ENCODE assay signal across 24 cellular contexts in the genomic region with DNA sequence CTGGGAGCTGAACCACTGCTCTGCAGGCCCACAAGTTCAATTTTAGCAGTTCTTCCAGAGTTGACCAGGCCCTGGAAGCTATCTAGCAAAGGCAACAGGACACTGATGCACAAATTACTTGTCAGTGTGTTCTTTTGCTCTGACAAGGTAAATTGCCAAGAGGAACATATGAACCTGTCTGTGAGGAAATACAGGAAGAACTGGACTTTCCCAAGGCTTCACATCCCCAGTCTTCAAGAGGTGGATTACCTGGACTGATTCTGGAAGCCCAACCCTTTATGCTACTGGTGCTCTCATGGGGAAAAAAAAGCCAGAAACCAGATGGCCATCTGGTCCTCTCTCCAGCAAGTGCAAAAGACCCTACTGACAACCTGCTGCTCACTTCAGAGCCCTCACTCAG. TPM values are rescaled to one million over a fixed set of nuclear protein-coding genes. Genes with fewer than 3 reads are reported as not detected.
A peak's percentile ranks its signal among the peaks of the same experiment; 100 is the strongest.
DNase-seq lines count a peak whose midpoint lies in the region; ATAC-seq, FAIRE-seq and TF ChIP-seq lines count a peak whose summit lies in the region.
"Had no signal": no experiment of that assay in that cellular context is flagged by ENCODE, and none has a peak within 500 bp of the region (broad histone marks: within the 10 kb centered on the region; RNA-seq: fewer than 3 reads in every experiment).

No MANE protein-coding gene starts in this region.

- no peak overlapping the region for H3K4me3 Mint-ChIP-seq in astrocyte (ENCODE audit: unreplicated experiment)
- H3K4me3 Mint-ChIP-seq: B cell had no signal

- no peak overlapping the region for H2AFZ ChIP-seq in astrocyte (ENCODE audit: low read depth, low read length)

- H3K79me2 ChIP-seq in astrocyte (ENCODE audit: insufficient read depth, low read length), result peaks cover 21% of the 10 kb centered on the region

- peaks cover 23% of the 10 kb centered on the region for H4K20me1 ChIP-seq in astrocyte (ENCODE audit: insufficient read depth, low read length)

- FAIRE-seq in astrocyte (lab: Jason Lieb, UNC), result peak; percentile 20
- FAIRE-seq: D721Med, G401.6, GM12891, GM19239 had no signal

- no peaks in the 10 kb centered on the region for H3K27me3 ChIP-seq in astrocyte (ENCODE audit: insufficient read depth, low read length)
- no peaks in the 10 kb centered on the region for H3K27me3 ChIP-seq in esophagus (ENCODE audit: control insufficient read depth in 1 of 2, insufficient read depth in 2 of 2, low read length in 2 of 2)
- H3K27me3 ChIP-seq: BLaER1 treated with 17β-estradiol and CSF1 and Interleukin-3, amounts not matched to agents 10 nM and 100 nM had no signal

- H3K9ac ChIP-seq in astrocyte (ENCODE audit: low read length), result no peak overlapping the region
- H3K9ac ChIP-seq: BLaER1 treated with 17β-estradiol and CSF1 and Interleukin-3, amounts not matched to agents 10 nM and 100 nM had no signal

- no peaks in the 10 kb centered on the region for H3K9me3 Mint-ChIP-seq in astrocyte (ENCODE audit: unreplicated experiment)
- H3K9me3 Mint-ChIP-seq: CD4-positive, alpha-beta T cell; CD8-positive, alpha-beta T cell had no signal

- no peak for ATAC-seq in HG02642 (IDR thresholded peaks at IDR 0.05; ENCODE audit: poor library complexity, unreplicated experiment)
- ATAC-seq: A549; CD8-positive, alpha-beta T cell had no signal

- no peak overlapping the region for H3K4me3 ChIP-seq in HEK293 (ENCODE audit: low read depth, low read length)
- no peak overlapping the region for H3K4me3 ChIP-seq in astrocyte (ENCODE audit: insufficient read depth, low read depth, low read length)
- H3K4me3 ChIP-seq in esophagus (ENCODE audit: low read depth in 1 of 2, low read length in 2 of 2), result no peak overlapping the region
- H3K4me3 ChIP-seq: A549; BLaER1 treated with 17β-estradiol and CSF1 and Interleukin-3, amounts not matched to agents 10 nM and 100 nM had no signal

- no peak overlapping the region for H3K4me2 ChIP-seq in astrocyte (ENCODE audit: low read length)
- H3K4me2 ChIP-seq: A549; BLaER1 treated with 17β-estradiol and CSF1 and Interleukin-3, amounts not matched to agents 10 nM and 100 nM had no signal

- DNase-seq in astrocyte (ENCODE audit: low read depth), result no peak
- no peak for DNase-seq in middle frontal gyrus (ENCODE audit: extremely low spot score, low spot score)
- no peak for DNase-seq in SHP77 treated with DMSO at 0.1 percent for 48 hours (lab: John Stamatoyannopoulos, UW)
- DNase-seq: AML-193; Caco-2; Calu3; CD4-positive, alpha-beta T cell; CD8-positive, alpha-beta T cell; DMS79 treated with DMSO at 0.1 percent for 48 hours; GF-D8 had no signal

- no peak overlapping the region for H3K27ac Mint-ChIP-seq in astrocyte (ENCODE audit: unreplicated experiment)
- H3K27ac Mint-ChIP-seq: B cell; CD8-positive, alpha-beta T cell had no signal

- TF ChIP-seq CTCF in HEK293 (tag by site-specific recombination; IDR thresholded peaks at IDR 0.05), result no peak
- TF ChIP-seq CTCF in astrocyte (IDR thresholded peaks at IDR 0.05; ENCODE audit: insufficient read depth, low read depth, low read length), result no peak

- CTCF ChIA-PET in HEK293 (lab: Yijun Ruan, JAX), result interaction anchor here (0.7 kb wide), 1 partner anchor 1176 kb away, joined by 3 read pairs; no protein-coding TSS in a partner anchor

- no peak overlapping the region for H3K27ac ChIP-seq in HEK293 (ENCODE audit: extremely low read depth, low read depth, low read length)
- H3K27ac ChIP-seq in astrocyte (ENCODE audit: low read depth, low read length), result no peak overlapping the region
- H3K27ac ChIP-seq in esophagus (ENCODE audit: low read depth in 2 of 2, low read length in 1 of 2), result peak overlapping the region; percentile 9 to 36
- H3K27ac ChIP-seq: 22Rv1; A549; BLaER1 treated with 17β-estradiol and CSF1 and Interleukin-3, amounts not matched to agents 10 nM and 100 nM; C4-2B had no signal

- H3K4me1 ChIP-seq in HEK293 (ENCODE audit: control insufficient read depth, insufficient read depth, low read length) (no peaks in the 10 kb centered on the region; the same call in 1 of the 2 replicates), astrocyte (ENCODE audit: insufficient read depth, low read length) (peaks cover 9% of the 10 kb centered on the region), esophagus (ENCODE audit: control insufficient read depth in 2 of 2, insufficient read depth in 2 of 2, low read length in 1 of 2) (peaks cover 2% of the 10 kb centered on the region in 2 donors)

- peaks cover 2% of the 10 kb centered on the region for H3K36me3 Mint-ChIP-seq in astrocyte (ENCODE audit: low read depth, unreplicated experiment)
- H3K36me3 Mint-ChIP-seq: CD8-positive, alpha-beta T cell had no signal

- POLR2A ChIA-PET in HEK293 (lab: Yijun Ruan, JAX), result no interaction called here

- no peaks in the 10 kb centered on the region for H3K9me3 ChIP-seq in HEK293 (ENCODE audit: control insufficient read depth, insufficient read depth, low read depth, low read length)
- no peaks in the 10 kb centered on the region for H3K9me3 ChIP-seq in astrocyte (ENCODE audit: insufficient read depth, low read depth, low read length)
- H3K9me3 ChIP-seq in esophagus (ENCODE audit: control insufficient read depth in 2 of 2, insufficient read depth in 1 of 2, low read depth in 1 of 2, low read length in 1 of 2), result no peaks in the 10 kb centered on the region
- H3K9me3 ChIP-seq: A549, Caco-2 had no signal

- H3K36me3 ChIP-seq in HEK293 (ENCODE audit: control insufficient read depth in 2 of 2, insufficient read depth in 1 of 2, low read length in 2 of 2) (no peaks in the 10 kb centered on the region), astrocyte (ENCODE audit: insufficient read depth, low read length) (no peaks in the 10 kb centered on the region), esophagus (ENCODE audit: control insufficient read depth in 2 of 2, insufficient read depth in 2 of 2, low read length in 1 of 2) (no peaks in the 10 kb centered on the region)
- H3K36me3 ChIP-seq: BLaER1 treated with 17β-estradiol and CSF1 and Interleukin-3, amounts not matched to agents 10 nM and 100 nM had no signal

- H3K27me3 Mint-ChIP-seq in astrocyte (ENCODE audit: low read depth, unreplicated experiment), result peaks cover 8% of the 10 kb centered on the region
- H3K27me3 Mint-ChIP-seq: CD4-positive, alpha-beta T cell had no signal

- H3K4me1 Mint-ChIP-seq in astrocyte (ENCODE audit: low read depth, unreplicated experiment), result peaks cover 12% of the 10 kb centered on the region

TF ChIP-seq in HEK293, 187 proteins besides CTCF, POLR2A, EP300 and RAD21:
- TF ChIP-seq, protein P1, sequence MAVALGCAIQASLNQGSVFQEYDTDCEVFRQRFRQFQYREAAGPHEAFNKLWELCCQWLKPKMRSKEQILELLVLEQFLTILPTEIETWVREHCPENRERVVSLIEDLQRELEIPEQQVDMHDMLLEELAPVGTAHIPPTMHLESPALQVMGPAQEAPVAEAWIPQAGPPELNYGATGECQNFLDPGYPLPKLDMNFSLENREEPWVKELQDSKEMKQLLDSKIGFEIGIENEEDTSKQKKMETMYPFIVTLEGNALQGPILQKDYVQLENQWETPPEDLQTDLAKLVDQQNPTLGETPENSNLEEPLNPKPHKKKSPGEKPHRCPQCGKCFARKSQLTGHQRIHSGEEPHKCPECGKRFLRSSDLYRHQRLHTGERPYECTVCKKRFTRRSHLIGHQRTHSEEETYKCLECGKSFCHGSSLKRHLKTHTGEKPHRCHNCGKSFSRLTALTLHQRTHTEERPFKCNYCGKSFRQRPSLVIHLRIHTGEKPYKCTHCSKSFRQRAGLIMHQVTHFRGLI (tag by site-specific recombination; IDR thresholded peaks at IDR 0.05), result 0 out of 2 replicates have a peak, but pooled peaks have one; percentile 22
- TF ChIP-seq ZNF549 (tag by site-specific recombination; IDR thresholded peaks at IDR 0.05), result no peak

RNA-seq across cellular contexts. Expression of a gene that starts 1.9 kb away (rescaled TPM):
- 28.8 and 32.5 TPM in 2 replicates for total RNA-seq in astrocyte
- polyA plus RNA-seq in esophagus, result 10 to 100 TPM; 10.9 to 11.1 TPM

RNA-seq across cellular contexts. Expression of a gene that starts 38.4 kb away (rescaled TPM):
- total RNA-seq in astrocyte, result 0.24 TPM in 1 of 2 replicates, not detected in the other
- under 1 TPM; 0.21 to 0.26 TPM for polyA plus RNA-seq in esophagus
- total RNA-seq: A172; CD4-positive, alpha-beta T cell; CD8-positive, alpha-beta T cell had no signal

RNA-seq across cellular contexts. Expression of a gene that starts 46.3 kb away (rescaled TPM):
- not detected in 2 replicates for total RNA-seq in astrocyte
- not detected for polyA plus RNA-seq in esophagus
- total RNA-seq: A172; B cell; Caco-2; Calu3; CD4-positive, alpha-beta T cell; CD8-positive, alpha-beta T cell had no signal
- polyA plus RNA-seq: BJ had no signal

Comparison
In these comparisons a context has a peak if more than half of its experiments do, and no peak if none do; other contexts are left out.
1. H3K27ac ChIP-seq: peak in esophagus (2 of 2); none in HEK293 (single experiment) and astrocyte (single experiment).